ENCODE assay signal across 9 cellular contexts in the genomic region with DNA sequence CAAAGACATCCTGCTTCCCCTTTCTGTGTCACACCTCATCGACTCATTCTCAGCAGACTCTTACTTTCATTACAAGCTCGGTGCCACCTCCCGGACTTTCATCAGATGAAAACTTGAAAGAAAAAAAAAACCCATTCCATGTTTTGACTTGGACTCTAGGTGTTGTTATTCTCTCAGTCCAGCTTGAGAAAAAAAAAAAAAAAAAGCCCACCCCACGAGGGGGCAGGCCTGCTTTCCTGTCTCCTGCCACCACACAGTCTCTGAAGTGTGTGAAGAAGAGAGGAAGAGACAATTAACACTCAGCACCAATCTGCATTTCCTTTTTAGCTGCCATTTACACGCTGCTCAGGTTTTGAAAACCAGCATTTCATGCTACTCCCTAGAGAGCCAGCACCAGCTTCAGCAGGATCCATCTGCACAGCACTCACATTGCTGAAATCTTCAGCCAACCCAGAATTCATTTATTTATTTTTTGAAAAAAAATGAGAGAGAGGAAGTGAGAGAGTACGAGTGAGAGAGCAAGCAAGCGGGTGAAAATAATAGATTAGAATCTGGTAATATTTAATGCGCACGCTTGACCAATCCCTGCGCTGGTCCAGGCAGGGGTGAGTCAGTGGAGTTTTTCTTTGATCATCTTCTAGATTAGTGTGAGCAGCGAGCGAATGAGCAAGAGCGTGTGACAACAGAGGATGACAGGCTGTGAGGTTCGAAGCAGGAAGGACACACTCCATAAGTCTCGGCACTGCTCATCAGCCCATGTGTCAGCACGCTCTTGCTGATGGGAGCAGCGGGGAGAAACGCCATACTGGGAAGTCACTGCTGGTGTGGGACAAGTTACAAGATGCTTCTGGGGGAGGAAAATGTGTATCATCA. TPM values are rescaled to one million over a fixed set of nuclear protein-coding genes. Genes with fewer than 3 reads are reported as not detected.
A peak's percentile ranks its signal among the peaks of the same experiment; 100 is the strongest.
DNase-seq lines count a peak whose midpoint lies in the region; ATAC-seq, FAIRE-seq and TF ChIP-seq lines count a peak whose summit lies in the region.
"Had no signal": no experiment of that assay in that cellular context is flagged by ENCODE, and none has a peak within 500 bp of the region (broad histone marks: within the 10 kb centered on the region; RNA-seq: fewer than 3 reads in every experiment).

No MANE protein-coding gene starts in this region.

- no peak overlapping the region for H2BK120ac ChIP-seq in H9 (ENCODE audit: low read depth, low read length, poor library complexity, severe bottlenecking)

- H3K36me3 ChIP-seq in esophagus (ENCODE audit: control insufficient read depth in 2 of 2, insufficient read depth in 2 of 2, low read length in 1 of 2) (no peaks in the 10 kb centered on the region), pancreas (no peaks in the 10 kb centered on the region)

- DNase-seq in GM13977 (ENCODE audit: low spot score) (peak; percentile 54), H9 (peak; percentile 68), NAMALWA (ENCODE audit: low spot score) (peak; percentile 93), pancreas (no peak), NCI-H526 (lab: John Stamatoyannopoulos, UW) (no peak), NCI-H1092 (lab: John Stamatoyannopoulos, UW) (no peak)
- DNase-seq in activated CD4-positive, alpha-beta T cell treated with anti-CD3 and anti-CD28 coated beads, Interleukin-2, amount 50 U/mL, for 24 hours (ENCODE audit: low read depth in 1 of 2, low spot score in 1 of 2): peak; percentile 49 to 70

- no peaks in the 10 kb centered on the region for H4K20me1 ChIP-seq in H9 (ENCODE audit: control insufficient read depth, insufficient read depth, insufficient read length)

- no peaks in the 10 kb centered on the region for H3K23me2 ChIP-seq in H9 (ENCODE audit: insufficient read length, low read depth, low read length, poor library complexity, severe bottlenecking)

- no peak overlapping the region for H2BK15ac ChIP-seq in H9 (ENCODE audit: low read depth, low read length)

- H4K8ac ChIP-seq in H9 (replicated peaks; ENCODE audit: insufficient read length, low read depth, low read length): no peak overlapping the region

- H3K4ac ChIP-seq in H9 (ENCODE audit: low read depth, low read length): no peak overlapping the region

- H2BK12ac ChIP-seq in H9 (ENCODE audit: insufficient read length, low read depth, low read length): no peak overlapping the region

- H3K27ac ChIP-seq in H9 (ENCODE audit: insufficient read length, low read depth, low read length) (peak overlapping the region; percentile 54), esophagus (ENCODE audit: low read depth in 2 of 2, low read length in 1 of 2) (peak overlapping the region; percentile 38 to 69), pancreas (peak overlapping the region in 2 of 4 donors; percentile 4 to 5)

- no peaks in the 10 kb centered on the region; the same call in none of the 2 replicates for H3K27me3 Mint-ChIP-seq in H9 (ENCODE audit: low read depth)

- no peak overlapping the region for H3K23ac ChIP-seq in H9 (ENCODE audit: insufficient read length, low read depth, low read length)

- no peak overlapping the region for H4K91ac ChIP-seq in H9 (ENCODE audit: insufficient read length, low read depth, low read length)

- peaks cover 0 to 6% of the 10 kb centered on the region in 2 experiments; a peak in 1 of 5 replicates for H3K9me3 Mint-ChIP-seq in H9
- H3K9me3 Mint-ChIP-seq: neural crest cell had no signal

- no peaks in the 10 kb centered on the region for H3K36me3 Mint-ChIP-seq in H9 (ENCODE audit: insufficient read depth in 1 of 3, low read depth in 3 of 3)

- peak overlapping the region; percentile 63 for H3K4me2 ChIP-seq in H9 (ENCODE audit: insufficient read depth, insufficient read length, low read length)

- no peak overlapping the region for H3K4me3 ChIP-seq in esophagus (ENCODE audit: low read depth in 1 of 2, low read length in 2 of 2)
- peak overlapping the region in 1 of 4 donors; percentile 12 for H3K4me3 ChIP-seq in pancreas

- no peak overlapping the region; a peak in 1 of 5 replicates for H3K4me3 Mint-ChIP-seq in H9
- H3K4me3 Mint-ChIP-seq: neural crest cell had no signal

- H3K9ac ChIP-seq in H9 (ENCODE audit: extremely low read depth, insufficient read length, low read length): no peak overlapping the region

- H3K4me1 ChIP-seq in H9 (ENCODE audit: insufficient read depth, low read length): peaks cover 4% of the 10 kb centered on the region; the same call in 1 of the 2 replicates
- no peaks in the 10 kb centered on the region for H3K4me1 ChIP-seq in esophagus (ENCODE audit: control insufficient read depth in 2 of 2, insufficient read depth in 2 of 2, low read length in 1 of 2)
- no peaks in the 10 kb centered on the region for H3K4me1 ChIP-seq in pancreas

- H3K9me3 ChIP-seq in H9 (ENCODE audit: control insufficient read depth, low read depth, low read length): no peaks in the 10 kb centered on the region
- H3K9me3 ChIP-seq in esophagus (ENCODE audit: control insufficient read depth in 2 of 2, insufficient read depth in 1 of 2, low read depth in 1 of 2, low read length in 1 of 2): no peaks in the 10 kb centered on the region
- no peaks in the 10 kb centered on the region for H3K9me3 ChIP-seq in pancreas

- FAIRE-seq in pancreas (lab: Jason Lieb, UNC): no peak

- H4K5ac ChIP-seq in H9 (ENCODE audit: insufficient read length, low read depth, low read length): no peak overlapping the region

- peak overlapping the region; percentile 35 for H3K56ac ChIP-seq in H9 (ENCODE audit: insufficient read length, low read depth, low read length)

- no peaks in the 10 kb centered on the region for H3K79me2 ChIP-seq in H9 (ENCODE audit: insufficient read depth, low read length)

- H2AK5ac ChIP-seq in H9 (ENCODE audit: insufficient read length, low read length): no peak overlapping the region

- no peak overlapping the region for H2BK20ac ChIP-seq in H9 (ENCODE audit: low read depth, low read length, poor library complexity, severe bottlenecking)

- H3K79me1 ChIP-seq in H9 (ENCODE audit: insufficient read depth, low read depth, low read length, poor library complexity, severe bottlenecking): no peaks in the 10 kb centered on the region

- no peak overlapping the region for H3K14ac ChIP-seq in H9 (ENCODE audit: insufficient read depth, low read length)

- H3K27me3 ChIP-seq in H9 (ENCODE audit: insufficient read depth, low read length) (no peaks in the 10 kb centered on the region; the same call in 1 of the 2 replicates), esophagus (ENCODE audit: control insufficient read depth in 1 of 2, insufficient read depth in 2 of 2, low read length in 2 of 2) (no peaks in the 10 kb centered on the region), pancreas (no peaks in the 10 kb centered on the region)

- H3K4me1 Mint-ChIP-seq in H9: peaks cover 0 to 3% of the 10 kb centered on the region in 2 experiments; a peak in 3 of 4 replicates
- H3K4me1 Mint-ChIP-seq: neural crest cell had no signal

- in situ Hi-C loops in GM13977 (cut with MboI; ENCODE audit: low pct_unique_long_range_greater_than_20kb, low sequenced_read_pairs, unreplicated experiment): no loop called here

- H3T11ph ChIP-seq in H9 (ENCODE audit: low read length): no peak overlapping the region

- TF ChIP-seq CTCF in GM13977 (IDR thresholded peaks at IDR 0.05; ENCODE audit: extremely low read depth, insufficient read depth, missing control alignments): peak; percentile 11
- 0 out of 3 replicates have a peak, but pooled peaks have one; percentile 20 for TF ChIP-seq CTCF in H9 (conservative IDR thresholded peaks at IDR 0.05)
- no peak for TF ChIP-seq CTCF in pancreas (IDR thresholded peaks at IDR 0.05)

- no peak overlapping the region for H2AFZ ChIP-seq in H9 (ENCODE audit: low read length)

- intact Hi-C loops in pancreas (cut with DNase I): no loop called here

- H2BK5ac ChIP-seq in H9 (ENCODE audit: insufficient read length, low read length): no peak overlapping the region

- no peak overlapping the region for H3K27ac Mint-ChIP-seq in H9

- WGBS in H9 (ENCODE audit: extremely low coverage, insufficient read length, low lambda C conversion rate): no CpG with 5 or more reads among the region's 18 CpGs
- 15 to 26% methylated on average over 18 of the region's 18 CpGs for WGBS in esophagus, 2 donors
- 39 to 42% methylated on average over 18 of the region's 18 CpGs for WGBS in pancreas, 2 donors

- ATAC-seq in pancreas: peak in 3 of 4 donors; percentile 37 to 74 (median 56)

- H3K18ac ChIP-seq in H9 (ENCODE audit: insufficient read length, low read depth, low read length): peak overlapping the region; percentile 33

RNA-seq across cellular contexts. Expression of gene ZNF80, which starts 23.5 kb away (rescaled TPM):
- total RNA-seq in H9 (2021) (not detected in 2 replicates), pancreas (under 1 TPM in 1 of 6 donors, not detected in 5; 0.09 TPM)
- polyA plus RNA-seq in esophagus (under 1 TPM in 1 of 2 donors, not detected in 1; 0.05 TPM), pancreas (not detected)
- total RNA-seq: neural crest cell had no signal

RNA-seq across cellular contexts. Expression of gene DRD3, which starts 35.1 kb away (rescaled TPM):
- total RNA-seq in H9 (2021) (0.22 TPM in 1 of 2 replicates, not detected in the other), pancreas (not detected)
- polyA plus RNA-seq in esophagus (not detected), pancreas (not detected)
- total RNA-seq: neural crest cell had no signal

Comparison
In these comparisons a context has a peak if more than half of its experiments do, and no peak if none do; other contexts are left out.
1. DNase-seq: peak in GM13977 (single experiment), H9 (single experiment), NAMALWA (single experiment) and activated CD4-positive, alpha-beta T cell treated with anti-CD3 and anti-CD28 coated beads, Interleukin-2, amount 50 U/mL, for 24 hours (2 of 2); none in pancreas (0 of 6), NCI-H526 (0 of 2) and NCI-H1092 (single experiment).
2. CTCF ChIP-seq: peak in GM13977 (single experiment) and H9 (single experiment); none in pancreas (0 of 4).